In the genomic region with DNA sequence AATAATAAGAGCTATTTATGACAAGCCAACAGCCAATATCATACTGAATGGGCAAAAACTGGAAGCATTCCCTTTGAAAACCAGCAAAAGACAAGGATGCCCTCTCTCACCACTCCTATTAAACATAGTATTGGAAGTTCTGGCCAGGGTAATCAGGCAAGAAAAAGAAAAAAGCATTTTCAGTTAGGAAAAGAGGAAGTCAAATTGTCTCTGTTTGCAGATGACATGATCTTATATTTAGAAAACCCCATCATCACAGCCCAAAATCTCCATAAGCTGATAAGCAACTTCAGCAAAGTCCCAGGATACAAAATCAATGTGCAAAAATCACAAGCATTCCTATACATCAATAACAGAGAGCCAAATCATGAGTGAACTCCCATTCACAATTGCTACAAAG, we compare ENCODE assay signal across 4 cellular contexts. TPM values are rescaled to one million over a fixed set of nuclear protein-coding genes. Genes with fewer than 3 reads are reported as not detected.
"Had no signal": no experiment of that assay in that cellular context is flagged by ENCODE, and none has a peak within 500 bp of the region (broad histone marks: within the 10 kb centered on the region; RNA-seq: fewer than 3 reads in every experiment).

No MANE protein-coding gene starts in this region.

RNA-seq across cellular contexts. Expression of gene IGSF10, which starts 27.0 kb away (rescaled TPM):
- total RNA-seq: natural killer cell treated with Interleukin-12 subunit alpha and Interleukin-12 subunit beta and Interleukin-15 and Interleukin-18, amount 100 ng/mL, for 72 hours; neural crest cell; pulmonary artery endothelial cell had no signal
- polyA plus RNA-seq: smooth muscle cell had no signal
